ENCODE assay signal across 14 cellular contexts in the genomic region with DNA sequence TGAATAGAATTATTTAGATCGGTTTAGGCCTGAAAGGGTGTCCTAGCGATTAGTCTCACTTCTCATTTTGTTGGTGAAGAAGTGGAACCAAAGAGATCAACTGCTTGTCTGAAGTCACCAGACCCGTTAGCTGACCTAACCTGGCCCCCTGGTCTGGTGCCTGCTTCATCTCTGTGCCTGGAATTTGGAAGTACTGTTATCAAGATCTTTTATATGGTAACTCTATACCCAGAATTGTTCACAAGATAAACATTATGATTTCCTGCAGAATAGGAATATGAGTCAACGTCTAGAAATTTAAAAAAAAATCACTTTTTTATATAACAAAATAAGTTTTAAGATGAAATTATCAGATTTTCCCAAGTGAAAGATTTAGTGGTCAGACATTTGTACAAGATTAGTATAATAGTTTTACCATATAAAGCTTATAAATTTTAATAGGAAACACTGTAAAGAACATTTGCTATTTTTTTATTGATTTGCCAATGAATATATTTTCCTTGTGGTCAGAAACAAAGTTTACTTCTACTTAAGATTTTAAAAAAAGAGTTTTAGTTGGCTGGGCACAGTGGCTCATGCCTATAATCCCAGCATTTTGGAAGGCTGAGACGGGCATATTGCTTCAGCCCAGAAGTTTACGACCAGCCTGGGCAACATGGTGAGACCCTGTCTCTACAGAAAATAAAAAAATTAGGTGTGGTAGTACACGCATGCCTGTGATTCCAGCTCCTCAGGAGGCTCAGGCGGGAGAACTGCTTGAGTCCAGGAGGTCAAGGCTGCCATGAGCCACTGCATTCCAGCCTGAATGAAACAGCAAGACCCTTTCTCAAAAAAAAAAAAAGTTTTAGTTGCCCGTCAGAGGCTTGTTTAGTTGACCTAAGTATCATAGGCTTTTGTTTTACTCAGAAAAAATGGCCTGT. TPM values are rescaled to one million over a fixed set of nuclear protein-coding genes. Genes with fewer than 3 reads are reported as not detected.
A peak's percentile ranks its signal among the peaks of the same experiment; 100 is the strongest.
DNase-seq lines count a peak whose midpoint lies in the region; ATAC-seq and TF ChIP-seq lines count a peak whose summit lies in the region.
"Had no signal": no experiment of that assay in that cellular context is flagged by ENCODE, and none has a peak within 500 bp of the region (broad histone marks: within the 10 kb centered on the region; RNA-seq: fewer than 3 reads in every experiment).

No MANE protein-coding gene starts in this region.

- H3K36me3 ChIP-seq in ascending aorta = peaks cover 11 to 13% of the 10 kb centered on the region in 2 donors
- H3K36me3 ChIP-seq in thyroid gland = no peaks in the 10 kb centered on the region

- no peak for TF ChIP-seq POLR2A in thyroid gland (IDR thresholded peaks at IDR 0.05)

- DNase-seq in AG08396 (ENCODE audit: low spot score) (peak; percentile 55), HPDE6-E6E7 (ENCODE audit: extremely low spot score) (peak; percentile 6), ascending aorta (ENCODE audit: low spot score in 2 of 2) (peak in 1 of 2 donors; percentile 79), memory B cell (ENCODE audit: low spot score in 2 of 2) (no peak), NCI-H345 treated with DMSO at 0.1 percent for 48 hours (lab: John Stamatoyannopoulos, UW; ENCODE audit: unreplicated experiment) (no peak), thyroid gland (no peak)
- no peak for DNase-seq in stimulated activated naive CD4-positive, alpha-beta T cell treated with Interleukin-2 at 50 U/mL for 16 hours (lab: John Stamatoyannopoulos, UW)
- DNase-seq: activated CD4-positive, alpha-beta T cell treated with anti-CD3 and anti-CD28 coated beads for 1 hour; activated gamma-delta T cell; C1 segment of cervical spinal cord; hippocampal formation had no signal

- H3K27me3 ChIP-seq in ascending aorta (no peaks in the 10 kb centered on the region), thyroid gland (no peaks in the 10 kb centered on the region)
- H3K27me3 ChIP-seq: right atrium auricular region had no signal

- no peaks in the 10 kb centered on the region for H3K9me3 Mint-ChIP-seq in memory B cell
- H3K9me3 Mint-ChIP-seq: mesothelial cell of epicardium had no signal

- H3K27me3 Mint-ChIP-seq in memory B cell = no peaks in the 10 kb centered on the region

- H3K9me3 ChIP-seq in ascending aorta (no peaks in the 10 kb centered on the region), thyroid gland (no peaks in the 10 kb centered on the region)
- H3K9me3 ChIP-seq: right atrium auricular region had no signal

- H3K4me1 ChIP-seq in ascending aorta = peaks cover 4 to 51% of the 10 kb centered on the region in 2 donors
- peaks cover 19 to 24% of the 10 kb centered on the region in 2 donors for H3K4me1 ChIP-seq in thyroid gland
- H3K4me1 ChIP-seq: right atrium auricular region had no signal

- H3K27ac ChIP-seq in ascending aorta (peak overlapping the region; percentile 84 to 90), thyroid gland (no peak overlapping the region)
- H3K27ac ChIP-seq: right atrium auricular region had no signal

- WGBS in thyroid gland, 2 donors = 81 to 89% methylated on average over 9 of the region's 9 CpGs

- no peak overlapping the region for H3K4me3 ChIP-seq in ascending aorta
- no peak overlapping the region for H3K4me3 ChIP-seq in thyroid gland (replicated peaks in 1 of 3)
- H3K4me3 ChIP-seq: right atrium auricular region had no signal

- H3K27ac Mint-ChIP-seq in memory B cell = no peak overlapping the region
- H3K27ac Mint-ChIP-seq: mesothelial cell of epicardium had no signal

- no peak overlapping the region for H3K4me3 Mint-ChIP-seq in memory B cell
- H3K4me3 Mint-ChIP-seq: mesothelial cell of epicardium had no signal

- TF ChIP-seq CTCF in ascending aorta (IDR thresholded peaks at IDR 0.05) (no peak), thyroid gland (IDR thresholded peaks at IDR 0.05) (no peak)

- no peaks in the 10 kb centered on the region for H3K4me1 Mint-ChIP-seq in memory B cell

- peaks cover 22% of the 10 kb centered on the region for H3K36me3 Mint-ChIP-seq in memory B cell

- ATAC-seq in memory B cell (ENCODE audit: low read depth) = peak; percentile 60
- no peak for ATAC-seq in GM19463 (IDR thresholded peaks at IDR 0.05; ENCODE audit: unreplicated experiment)

- intact Hi-C loops in ascending aorta (cut with DNase I) (loop anchor here (2.0 to 5.0 kb wide), 3 partner anchors 14 to 146 kb away; partner anchors contain the start of gene LRP2BP), thyroid gland (cut with DNase I) (no loop called here)

RNA-seq across cellular contexts. Expression of gene LRP2BP, which starts 37.0 kb away (rescaled TPM):
- total RNA-seq in ascending aorta (0.53 TPM), thyroid gland (1 to 10 TPM; 1.4 to 3.1 (median 2.3) TPM)

RNA-seq across cellular contexts. Expression of gene ANKRD37, which starts 37.9 kb away (rescaled TPM):
- total RNA-seq in ascending aorta (1.9 TPM), thyroid gland (10 to 100 TPM in 2 of 4 donors, 1 to 10 TPM in 2; 3.8 to 17.1 (median 9.8) TPM)

Comparison
In these comparisons a context has a peak if more than half of its experiments do, and no peak if none do; other contexts are left out.
1. DNase-seq: peak in AG08396 (single experiment) and HPDE6-E6E7 (single experiment); none in memory B cell (0 of 2), stimulated activated naive CD4-positive, alpha-beta T cell treated with Interleukin-2 at 50 U/mL for 16 hours (single experiment), NCI-H345 treated with DMSO at 0.1 percent for 48 hours (single experiment) and thyroid gland (0 of 2).
2. H3K27ac ChIP-seq: peak in ascending aorta (2 of 2); none in thyroid gland (0 of 3).